Comparison of ENCODE assay signal across 2 cellular contexts in the genomic region with DNA sequence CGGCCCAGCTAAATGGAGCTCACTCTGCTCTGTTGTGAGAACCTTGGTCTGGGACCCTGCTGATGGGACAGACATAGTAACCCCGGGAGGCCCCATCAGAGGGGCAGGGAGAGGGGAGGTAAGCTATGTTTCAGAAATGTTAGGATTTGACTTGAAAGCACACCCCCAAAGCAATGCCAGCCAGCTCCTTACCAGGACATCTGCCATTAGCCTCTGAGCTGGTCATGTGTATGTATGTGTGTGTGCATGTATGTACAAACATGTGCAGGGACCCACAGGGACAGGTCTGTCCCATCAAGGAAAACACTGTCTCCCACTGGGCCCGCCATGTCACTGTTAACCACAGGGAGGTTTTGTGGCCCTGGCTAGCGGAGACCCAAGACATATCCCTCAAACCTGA.
A peak's percentile ranks its signal among the peaks of the same experiment; 100 is the strongest.
TF ChIP-seq lines count a peak whose summit lies in the region.

No MANE protein-coding gene starts in this region.

TF ChIP-seq in A549, 52 proteins besides CTCF, POLR2A, EP300 and RAD21:
- TF ChIP-seq, protein P1, sequence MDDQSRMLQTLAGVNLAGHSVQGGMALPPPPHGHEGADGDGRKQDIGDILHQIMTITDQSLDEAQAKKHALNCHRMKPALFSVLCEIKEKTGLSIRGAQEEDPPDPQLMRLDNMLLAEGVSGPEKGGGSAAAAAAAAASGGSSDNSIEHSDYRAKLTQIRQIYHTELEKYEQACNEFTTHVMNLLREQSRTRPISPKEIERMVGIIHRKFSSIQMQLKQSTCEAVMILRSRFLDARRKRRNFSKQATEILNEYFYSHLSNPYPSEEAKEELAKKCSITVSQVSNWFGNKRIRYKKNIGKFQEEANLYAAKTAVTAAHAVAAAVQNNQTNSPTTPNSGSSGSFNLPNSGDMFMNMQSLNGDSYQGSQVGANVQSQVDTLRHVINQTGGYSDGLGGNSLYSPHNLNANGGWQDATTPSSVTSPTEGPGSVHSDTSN (IDR thresholded peaks at IDR 0.05): no peak
- TF ChIP-seq SREBF2 (IDR thresholded peaks at IDR 0.05) (no peak), ATOH8 (CRISPR knock-in tag; IDR thresholded peaks at IDR 0.05; ENCODE audit: low read depth) (no peak), BHLHE40 (IDR thresholded peaks at IDR 0.05; ENCODE audit: low read depth, low read length) (no peak), JUNB (IDR thresholded peaks at IDR 0.05) (no peak), CHD4 (IDR thresholded peaks at IDR 0.05; ENCODE audit: borderline replicate concordance) (no peak), HDAC2 (IDR thresholded peaks at IDR 0.05) (no peak), FOSL2 (IDR thresholded peaks at IDR 0.05) (no peak), FOSL2 (CRISPR knock-in tag; IDR thresholded peaks at IDR 0.05) (no peak), HOXB5 (CRISPR knock-in tag; IDR thresholded peaks at IDR 0.05) (no peak), GATA3 (IDR thresholded peaks at IDR 0.05; ENCODE audit: borderline replicate concordance) (no peak), ZSCAN20 (CRISPR knock-in tag; IDR thresholded peaks at IDR 0.05) (no peak), HMGXB4 (CRISPR knock-in tag; IDR thresholded peaks at IDR 0.05; ENCODE audit: borderline replicate concordance) (no peak), NR3C1 (IDR thresholded peaks at IDR 0.05) (no peak)
TF ChIP-seq in A549: peak in this region for 0.

TF ChIP-seq in K562, 482 proteins besides CTCF, POLR2A, EP300 and RAD21:
- TF ChIP-seq, protein P2, sequence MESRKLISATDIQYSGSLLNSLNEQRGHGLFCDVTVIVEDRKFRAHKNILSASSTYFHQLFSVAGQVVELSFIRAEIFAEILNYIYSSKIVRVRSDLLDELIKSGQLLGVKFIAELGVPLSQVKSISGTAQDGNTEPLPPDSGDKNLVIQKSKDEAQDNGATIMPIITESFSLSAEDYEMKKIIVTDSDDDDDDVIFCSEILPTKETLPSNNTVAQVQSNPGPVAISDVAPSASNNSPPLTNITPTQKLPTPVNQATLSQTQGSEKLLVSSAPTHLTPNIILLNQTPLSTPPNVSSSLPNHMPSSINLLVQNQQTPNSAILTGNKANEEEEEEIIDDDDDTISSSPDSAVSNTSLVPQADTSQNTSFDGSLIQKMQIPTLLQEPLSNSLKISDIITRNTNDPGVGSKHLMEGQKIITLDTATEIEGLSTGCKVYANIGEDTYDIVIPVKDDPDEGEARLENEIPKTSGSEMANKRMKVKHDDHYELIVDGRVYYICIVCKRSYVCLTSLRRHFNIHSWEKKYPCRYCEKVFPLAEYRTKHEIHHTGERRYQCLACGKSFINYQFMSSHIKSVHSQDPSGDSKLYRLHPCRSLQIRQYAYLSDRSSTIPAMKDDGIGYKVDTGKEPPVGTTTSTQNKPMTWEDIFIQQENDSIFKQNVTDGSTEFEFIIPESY (CRISPR knock-in tag; IDR thresholded peaks at IDR 0.05): peak; percentile 29; the same call in 1 of the 2 replicates
- TF ChIP-seq FIP1L1 (IDR thresholded peaks at IDR 0.05; ENCODE audit: low read depth, low read length, poor library complexity, severe bottlenecking): no peak
